In genomic region chr1:213986925-213987250, GRCh38 we compare ENCODE assay signal across 9 cellular contexts. TPM values are rescaled to one million over a fixed set of nuclear protein-coding genes. Genes with fewer than 3 reads are reported as not detected.
A peak's percentile ranks its signal among the peaks of the same experiment; 100 is the strongest.
DNase-seq lines count a peak whose midpoint lies in the region; ATAC-seq and TF ChIP-seq lines count a peak whose summit lies in the region.
"Had no signal": no experiment of that assay in that cellular context is flagged by ENCODE, and none has a peak within 500 bp of the region (broad histone marks: within the 10 kb centered on the region; RNA-seq: fewer than 3 reads in every experiment).

No MANE protein-coding gene starts in this region.

- no peak for TF ChIP-seq EP300 in gastroesophageal sphincter (IDR thresholded peaks at IDR 0.05)

- TF ChIP-seq POLR2A in gastroesophageal sphincter (IDR thresholded peaks at IDR 0.05) (no peak), prostate gland (IDR thresholded peaks at IDR 0.05) (no peak)

- peaks cover 17% of the 10 kb centered on the region for H3F3A ChIP-seq in DOHH2 (ENCODE audit: control insufficient read depth, insufficient read depth)
- H3F3A ChIP-seq in OCI-LY1 (ENCODE audit: insufficient read depth, low read length): no peaks in the 10 kb centered on the region

- no peak overlapping the region for H2AFZ ChIP-seq in OCI-LY1 (ENCODE audit: low read length)

- DNase-seq in prostate gland (ENCODE audit: low spot score): no peak
- DNase-seq in RPMI8226: no peak
- no peak for DNase-seq in posterior vena cava (ENCODE audit: low spot score)

- H3K27ac ChIP-seq in DOHH2 (ENCODE audit: low read depth, low read length) (no peak overlapping the region), OCI-LY1 (ENCODE audit: low read depth, low read length, poor library complexity, severe bottlenecking) (no peak overlapping the region), gastroesophageal sphincter (no peak overlapping the region), prostate gland (no peak overlapping the region)

- H4K20me1 ChIP-seq in DOHH2 (ENCODE audit: control insufficient read depth, insufficient read depth, low read depth, low read length) (peaks cover 7% of the 10 kb centered on the region), OCI-LY1 (ENCODE audit: insufficient read depth, low read length) (no peaks in the 10 kb centered on the region)

- H3K4me3 ChIP-seq in DOHH2 (ENCODE audit: low read length): peak overlapping the region; percentile 84
- H3K4me3 ChIP-seq in OCI-LY1 (ENCODE audit: low read depth, low read length, poor library complexity, severe bottlenecking): peak overlapping the region; percentile 72
- H3K4me3 ChIP-seq in gastroesophageal sphincter: peak overlapping the region; percentile 68 to 80
- H3K4me3 ChIP-seq in prostate gland: peak overlapping the region; percentile 43 to 52

- no peak for ATAC-seq in gastroesophageal sphincter
- no peak for ATAC-seq in GM19397 (IDR thresholded peaks at IDR 0.05; ENCODE audit: unreplicated experiment)
- ATAC-seq in HG03097 (IDR thresholded peaks at IDR 0.05; ENCODE audit: low FRiP score, unreplicated experiment): no peak

- no peaks in the 10 kb centered on the region for H3K36me3 ChIP-seq in DOHH2 (ENCODE audit: control insufficient read depth, low read length)
- H3K36me3 ChIP-seq in OCI-LY1 (ENCODE audit: insufficient read depth, low read length): no peaks in the 10 kb centered on the region
- H3K36me3 ChIP-seq in gastroesophageal sphincter: no peaks in the 10 kb centered on the region
- H3K36me3 ChIP-seq in prostate gland: no peaks in the 10 kb centered on the region
- H3K36me3 ChIP-seq: upper lobe of left lung had no signal

- H3K4me1 ChIP-seq in DOHH2 (ENCODE audit: control insufficient read depth, low read length) (peaks cover 50% of the 10 kb centered on the region), OCI-LY1 (ENCODE audit: insufficient read depth, low read length, severe bottlenecking) (peaks cover 34% of the 10 kb centered on the region), gastroesophageal sphincter (peaks cover 0 to 61% (median 20%) of the 10 kb centered on the region in 3 donors), prostate gland (replicated peaks) (peaks cover 6% of the 10 kb centered on the region)

- H3K27me3 ChIP-seq in DOHH2 (ENCODE audit: control insufficient read depth, low read length) (peaks cover 52% of the 10 kb centered on the region), OCI-LY1 (ENCODE audit: insufficient read depth, low read length) (no peaks in the 10 kb centered on the region; the same call in 1 of the 2 replicates), gastroesophageal sphincter (peaks cover 86% of the 10 kb centered on the region), prostate gland (replicated peaks; ENCODE audit: insufficient read depth) (peaks cover 10% of the 10 kb centered on the region)

- peak overlapping the region; percentile 76 for H3K4me2 ChIP-seq in DOHH2 (ENCODE audit: low read length)
- H3K4me2 ChIP-seq in OCI-LY1 (ENCODE audit: low read length): peak overlapping the region; percentile 81

- H3K9me2 ChIP-seq in DOHH2 (replicated peaks; ENCODE audit: control insufficient read depth, low read length) (no peaks in the 10 kb centered on the region), OCI-LY1 (ENCODE audit: low read depth, low read length) (no peaks in the 10 kb centered on the region)

- intact Hi-C loops in prostate gland (cut with DNase I): no loop called here
- intact Hi-C loops in posterior vena cava (cut with DNase I): no loop called here

- TF ChIP-seq CTCF in DOHH2 (IDR thresholded peaks at IDR 0.05; ENCODE audit: low read depth, low read length, poor library complexity, severe bottlenecking) (no peak), OCI-LY1 (IDR thresholded peaks at IDR 0.05; ENCODE audit: low read length) (no peak), gastroesophageal sphincter (IDR thresholded peaks at IDR 0.05) (no peak), prostate gland (IDR thresholded peaks at IDR 0.05) (no peak)

- H3K79me2 ChIP-seq in DOHH2 (ENCODE audit: control insufficient read depth, low read length): peaks cover 21% of the 10 kb centered on the region
- H3K79me2 ChIP-seq in OCI-LY1 (ENCODE audit: insufficient read depth, low read length): peaks cover 13% of the 10 kb centered on the region

- H3K9me3 ChIP-seq in DOHH2 (ENCODE audit: control insufficient read depth, insufficient read depth, low read length) (no peaks in the 10 kb centered on the region), OCI-LY1 (ENCODE audit: low read length) (no peaks in the 10 kb centered on the region), gastroesophageal sphincter (no peaks in the 10 kb centered on the region), prostate gland (no peaks in the 10 kb centered on the region)
- H3K9me3 ChIP-seq: upper lobe of left lung had no signal

- peak overlapping the region; percentile 85 for H3K9ac ChIP-seq in OCI-LY1 (ENCODE audit: low read length)

- 5 to 7% methylated on average over 6 of the region's 6 CpGs for WGBS in gastroesophageal sphincter (ENCODE audit: low coverage in 1 of 2), 2 donors
- WGBS in prostate gland: 17% methylated on average over 6 of the region's 6 CpGs

RNA-seq across cellular contexts. Expression of gene PROX1, which starts 0.9 kb away (rescaled TPM):
- total RNA-seq in gastroesophageal sphincter: 1 to 10 TPM; 1.9 to 3.2 (median 2.5) TPM
- 1 to 10 TPM; 1.1 to 6.2 TPM for total RNA-seq in prostate gland
- total RNA-seq in posterior vena cava: 10 to 100 TPM in 1 of 2 donors, 1 to 10 TPM in 1; 8.8 to 13.7 TPM
